10 cellular contexts compared by ENCODE assay signal in genomic region chr10:132036887-132037675, GRCh38. TPM values are rescaled to one million over a fixed set of nuclear protein-coding genes. Genes with fewer than 3 reads are reported as not detected.
DNase-seq lines count a peak whose midpoint lies in the region; ATAC-seq and TF ChIP-seq lines count a peak whose summit lies in the region.
"Had no signal": no experiment of that assay in that cellular context is flagged by ENCODE, and none has a peak within 500 bp of the region (broad histone marks: within the 10 kb centered on the region; RNA-seq: fewer than 3 reads in every experiment).

No MANE protein-coding gene starts in this region.

- H3K4me3 ChIP-seq in esophagus muscularis mucosa (peak overlapping the region; percentile 58 to 65 (median 62)), aorta (ENCODE audit: low read length in 2 of 2) (peak overlapping the region; percentile 42)

- peak in 1 of 3 experiments; percentile 14 for TF ChIP-seq CTCF in esophagus muscularis mucosa (IDR thresholded peaks at IDR 0.05)
- no peak for TF ChIP-seq CTCF in nephron (IDR thresholded peaks at IDR 0.05; ENCODE audit: unreplicated experiment in 3 of 3)

- no peak for TF ChIP-seq EP300 in esophagus muscularis mucosa (IDR thresholded peaks at IDR 0.05)

- H3K27me3 ChIP-seq in esophagus muscularis mucosa = peaks cover 0 to 50% (median 0%) of the 10 kb centered on the region in 4 donors
- peaks cover 0 to 1% of the 10 kb centered on the region in 2 donors for H3K27me3 ChIP-seq in aorta (ENCODE audit: control insufficient read depth in 1 of 2, insufficient read depth in 2 of 2, low read length in 1 of 2)

- no peaks in the 10 kb centered on the region for H3K36me3 Mint-ChIP-seq in nephron (ENCODE audit: low read depth)

- intact Hi-C loops in esophagus muscularis mucosa (cut with DNase I) = loop anchor here (5.0 kb wide), 1 partner anchor 105 kb away; no protein-coding TSS in a partner anchor
- intact Hi-C loops in aorta (cut with DNase I) = no loop called here

- DNase-seq in stimulated activated CD4-positive, alpha-beta T cell treated with anti-CD3 and anti-CD28 coated beads, Interleukin-15, amount 100 ng/mL, for 24 hours = peak; percentile 29
- DNase-seq in stimulated activated CD4-positive, alpha-beta T cell treated with anti-CD3 and anti-CD28 coated beads, Interleukin-4, amount 100 ng/mL, for 4 hours = no peak
- no peak for DNase-seq in esophagus muscularis mucosa (ENCODE audit: extremely low spot score)
- no peak for DNase-seq in aorta
- no peak for DNase-seq in T-helper 2 cell
- DNase-seq: SIG-M5 had no signal

- WGBS in esophagus muscularis mucosa = 11% methylated on average over 20 of the region's 44 CpGs
- 5% methylated on average over 40 to 44 of the region's 44 CpGs for WGBS in aorta, 2 donors

- peak overlapping the region; percentile 79 to 81 (median 80) for H3K4me3 Mint-ChIP-seq in nephron

- H3K36me3 ChIP-seq in esophagus muscularis mucosa (no peaks in the 10 kb centered on the region), aorta (ENCODE audit: control insufficient read depth in 1 of 2, insufficient read depth in 2 of 2, low read length in 1 of 2) (no peaks in the 10 kb centered on the region)

- H3K27ac ChIP-seq in esophagus muscularis mucosa (replicated peaks in 1 of 4) (peak overlapping the region in 3 of 4 donors; percentile 13 to 70 (median 66)), aorta (ENCODE audit: low read depth in 1 of 2, low read length in 2 of 2) (no peak overlapping the region)
- H3K27ac ChIP-seq: epithelial cell of prostate had no signal

- TF ChIP-seq POLR2A in esophagus muscularis mucosa (IDR thresholded peaks at IDR 0.05; ENCODE audit: low read depth) = no peak

- peaks cover 6% of the 10 kb centered on the region for H3K9me3 Mint-ChIP-seq in nephron

- H3K4me1 ChIP-seq in esophagus muscularis mucosa (peaks cover 7 to 25% (median 21%) of the 10 kb centered on the region in 4 donors), aorta (ENCODE audit: control insufficient read depth in 1 of 2, insufficient read depth in 2 of 2, low read length in 2 of 2) (no peaks in the 10 kb centered on the region)

- ATAC-seq in aorta (ENCODE audit: low FRiP score) (no peak), GM21619 (IDR thresholded peaks at IDR 0.05; ENCODE audit: unreplicated experiment) (no peak), GM21723 (IDR thresholded peaks at IDR 0.05; ENCODE audit: unreplicated experiment) (no peak)

- H3K9me3 ChIP-seq in esophagus muscularis mucosa (no peaks in the 10 kb centered on the region), aorta (ENCODE audit: control insufficient read depth, low read length) (no peaks in the 10 kb centered on the region)

- peaks cover 93% of the 10 kb centered on the region for H3K27me3 Mint-ChIP-seq in nephron (ENCODE audit: low read depth)

- no peak overlapping the region for H3K27ac Mint-ChIP-seq in nephron

- peaks cover 5% of the 10 kb centered on the region for H3K4me1 Mint-ChIP-seq in nephron

RNA-seq across cellular contexts. Expression of gene JAKMIP3, which starts 28.7 kb away (rescaled TPM):
- total RNA-seq in esophagus muscularis mucosa (1 to 10 TPM in 2 of 4 donors, under 1 TPM in 2; 0.66 to 1.6 (median 0.97) TPM), aorta (under 1 TPM; 0.23 to 0.99 TPM)
- polyA plus RNA-seq in aorta = under 1 TPM in 1 of 2 donors, not detected in 1; 0.36 TPM

RNA-seq across cellular contexts. Expression of gene BNIP3, which starts 55.4 kb away (rescaled TPM):
- 10 to 100 TPM; 51.4 to 68.9 (median 62.6) TPM for total RNA-seq in esophagus muscularis mucosa
- 10 to 100 TPM; 29.4 to 32.7 TPM for total RNA-seq in aorta
- 10 to 100 TPM; 17.3 to 20.4 TPM for polyA plus RNA-seq in aorta

Comparison
In these comparisons a context has a peak if more than half of its experiments do, and no peak if none do; other contexts are left out.
1. H3K27ac ChIP-seq: peak in esophagus muscularis mucosa (3 of 4); none in aorta (0 of 2).